ENCODE assay signal across 9 cellular contexts in genomic region chr5:80245986-80246781, GRCh38. TPM values are rescaled to one million over a fixed set of nuclear protein-coding genes. Genes with fewer than 3 reads are reported as not detected.
DNase-seq lines count a peak whose midpoint lies in the region; ATAC-seq, FAIRE-seq and TF ChIP-seq lines count a peak whose summit lies in the region.
"Had no signal": no experiment of that assay in that cellular context is flagged by ENCODE, and none has a peak within 500 bp of the region (broad histone marks: within the 10 kb centered on the region; RNA-seq: fewer than 3 reads in every experiment).

No MANE protein-coding gene starts in this region.

- H3K4me1 Mint-ChIP-seq in immature natural killer cell: peaks cover 0 to 3% of the 10 kb centered on the region in 2 donors

- H3K4me1 ChIP-seq in body of pancreas (peaks cover 32% of the 10 kb centered on the region), keratinocyte (ENCODE audit: control insufficient read depth, extremely low read depth, insufficient read depth, low read length) (peaks cover 30% of the 10 kb centered on the region), small intestine (ENCODE audit: control insufficient read depth in 2 of 2, insufficient read depth in 1 of 2, low read depth in 1 of 2, low read length in 1 of 2) (peaks cover 2 to 12% of the 10 kb centered on the region in 2 donors)

- H2AFZ ChIP-seq in keratinocyte (ENCODE audit: control insufficient read depth, low read length): no peak overlapping the region

- H3K9me3 ChIP-seq in body of pancreas: peaks cover 0 to 2% (median 0%) of the 10 kb centered on the region in 3 donors
- no peaks in the 10 kb centered on the region for H3K9me3 ChIP-seq in keratinocyte (ENCODE audit: control insufficient read depth, low read depth, low read length)
- peaks cover 3% of the 10 kb centered on the region for H3K9me3 ChIP-seq in small intestine (ENCODE audit: control insufficient read depth, low read depth)

- H4K20me1 ChIP-seq in keratinocyte (ENCODE audit: control insufficient read depth, extremely low read depth, insufficient read depth, low read length): peaks cover 2% of the 10 kb centered on the region

- WGBS in body of pancreas, 2 donors: 30 to 33% methylated on average over 2 of the region's 2 CpGs
- 39 to 61% (median 50%) methylated on average over 2 of the region's 2 CpGs for WGBS in small intestine, 3 donors

- H3K27ac Mint-ChIP-seq in immature natural killer cell: no peak overlapping the region

- no peak for TF ChIP-seq CTCF in body of pancreas (IDR thresholded peaks at IDR 0.05)
- TF ChIP-seq CTCF in keratinocyte (optimal IDR thresholded peaks at IDR 0.05 in 1 of 3, IDR thresholded peaks at IDR 0.05 in 1 of 3, conservative IDR thresholded peaks at IDR 0.05 in 1 of 3; ENCODE audit: extremely low read depth in 1 of 3, insufficient read depth in 2 of 3, low read length in 3 of 3): no peak

- peak overlapping the region; percentile 67 for H3K9ac ChIP-seq in keratinocyte (ENCODE audit: control insufficient read depth, extremely low read depth, insufficient read depth, low read length)

- no peaks in the 10 kb centered on the region for H3K36me3 ChIP-seq in body of pancreas (replicated peaks in 1 of 2; ENCODE audit: insufficient read depth in 1 of 2, low read depth in 2 of 2)
- H3K36me3 ChIP-seq in keratinocyte (ENCODE audit: control insufficient read depth in 2 of 2, extremely low read depth in 1 of 2, insufficient read depth in 2 of 2, low read length in 2 of 2): peaks cover 0 to 11% of the 10 kb centered on the region in 2 experiments
- H3K36me3 ChIP-seq in small intestine (ENCODE audit: control insufficient read depth in 2 of 2, insufficient read depth in 2 of 2, low read length in 2 of 2): no peaks in the 10 kb centered on the region

- no peak overlapping the region for H3K4me3 Mint-ChIP-seq in immature natural killer cell

- H3K9me3 Mint-ChIP-seq in immature natural killer cell: peaks cover 7 to 15% (median 11%) of the 10 kb centered on the region in 6 donors

- H3K27me3 Mint-ChIP-seq in immature natural killer cell (ENCODE audit: low read depth in 3 of 3): peaks cover 0 to 4% (median 2%) of the 10 kb centered on the region in 3 donors

- peaks cover 13 to 17% (median 15%) of the 10 kb centered on the region in 3 donors for H3K36me3 Mint-ChIP-seq in immature natural killer cell

- dilution Hi-C loops in keratinocyte (cut with MboI; ENCODE audit: extremely low pct_ligation_motif_present, low sequenced_read_pairs): no loop called here

- intact Hi-C loops in Right ventricle myocardium inferior (cut with DNase I): no loop called here
- intact Hi-C loops in cardiac septum (cut with DNase I): no loop called here
- intact Hi-C loops in body of pancreas (cut with DNase I): no loop called here

- no peak for TF ChIP-seq POLR2A in body of pancreas (IDR thresholded peaks at IDR 0.05)

- FAIRE-seq in keratinocyte (lab: Jason Lieb, UNC) (no peak), small intestine (lab: Jason Lieb, UNC) (no peak)

- H3K4me3 ChIP-seq in body of pancreas (no peak overlapping the region), keratinocyte (ENCODE audit: control insufficient read depth in 2 of 3, extremely low read depth in 1 of 3, insufficient read depth in 2 of 3, low read depth in 1 of 3, low read length in 3 of 3) (peak overlapping the region in 1 of 3 experiments; percentile 9), small intestine (ENCODE audit: low read depth in 1 of 2, low read length in 2 of 2) (no peak overlapping the region)

- peaks cover 70% of the 10 kb centered on the region for H3K79me2 ChIP-seq in keratinocyte (ENCODE audit: control insufficient read depth, insufficient read depth, low read length)

- DNase-seq in Right ventricle myocardium inferior (ENCODE audit: missing footprints): no peak
- DNase-seq in cardiac septum (ENCODE audit: low spot score): no peak
- no peak for DNase-seq in body of pancreas
- no peak for DNase-seq in keratinocyte (ENCODE audit: low read depth, low spot score)
- no peak for DNase-seq in immature natural killer cell
- no peak for DNase-seq in small intestine
- no peak for DNase-seq in NCI-H2227 (lab: John Stamatoyannopoulos, UW; ENCODE audit: unreplicated experiment)
- DNase-seq: activated CD8-positive, alpha-beta memory T cell treated with anti-CD3 and anti-CD28 coated beads, Interleukin-2, amount 50 U/mL, for 4 hours had no signal

- ATAC-seq in Right ventricle myocardium inferior: peak; percentile 62
- no peak for ATAC-seq in body of pancreas
- no peak for ATAC-seq in HG02759 (IDR thresholded peaks at IDR 0.05; ENCODE audit: unreplicated experiment)

- no peaks in the 10 kb centered on the region for H3K27me3 ChIP-seq in body of pancreas
- H3K27me3 ChIP-seq in keratinocyte (ENCODE audit: control insufficient read depth, extremely low read depth, insufficient read depth, low read length): no peaks in the 10 kb centered on the region
- no peaks in the 10 kb centered on the region for H3K27me3 ChIP-seq in small intestine (ENCODE audit: control insufficient read depth in 2 of 2, insufficient read depth in 2 of 2, low read length in 2 of 2)

- H3K9me1 ChIP-seq in keratinocyte (ENCODE audit: control insufficient read depth, extremely low read depth, insufficient read depth, low read length): no peaks in the 10 kb centered on the region

- peak overlapping the region; percentile 73 for H3K4me2 ChIP-seq in keratinocyte (ENCODE audit: control insufficient read depth, extremely low read depth, insufficient read depth, low read depth, low read length)

- peak overlapping the region; percentile 45 to 79 (median 62) for H3K27ac ChIP-seq in body of pancreas
- H3K27ac ChIP-seq in keratinocyte (ENCODE audit: control insufficient read depth, insufficient read depth, low read length): peak overlapping the region; percentile 87
- H3K27ac ChIP-seq in small intestine (ENCODE audit: low read depth in 1 of 2, low read length in 1 of 2): no peak overlapping the region

RNA-seq across cellular contexts. Expression of gene SERINC5, which starts 9.7 kb away (rescaled TPM):
- total RNA-seq in Right ventricle myocardium inferior (14.5 TPM), cardiac septum (20.9 TPM), body of pancreas (10 to 100 TPM; 23.3 to 26.7 TPM)
- polyA plus RNA-seq in keratinocyte (20.0 to 22.8 TPM (median 22.2 TPM) in 3 replicates), immature natural killer cell (1 to 10 TPM in 2 of 3 donors, under 1 TPM in 1; 0.69 to 2.3 (median 1.1) TPM), small intestine (10 to 100 TPM in 1 of 3 donors, 1 to 10 TPM in 2; 1.9 to 13.1 (median 2.0) TPM)
- polyA plus RNA-seq in keratinocyte (2011; ENCODE audit: low read depth): 14.2 TPM
- 8.4 and 11.9 TPM in 2 replicates for polyA plus RNA-seq in keratinocyte (2011; cell fraction: cytosol; rRNA removed)
- 31.3 and 36.7 TPM in 2 replicates for polyA plus RNA-seq in keratinocyte (2011; cell fraction: nucleus; rRNA removed)
- polyA plus RNA-seq in keratinocyte (2012; ENCODE audit: low replicate concordance): 16.0 and 23.2 TPM in 2 replicates
- polyA minus RNA-seq in keratinocyte: 42.2 to 70.6 TPM (median 59.9 TPM) in 3 replicates
- polyA minus RNA-seq in keratinocyte (2011; cell fraction: cytosol; rRNA and poly(A)+ RNA removed): 33.2 TPM
- polyA minus RNA-seq in keratinocyte (2011; cell fraction: nucleus; rRNA and poly(A)+ RNA removed): 62.6 and 99.0 TPM in 2 replicates

Comparison
In these comparisons a context has a peak if more than half of its experiments do, and no peak if none do; other contexts are left out.
1. H3K27ac ChIP-seq: peak in body of pancreas (4 of 4) and keratinocyte (single experiment); none in small intestine (0 of 2).